Comparison of ENCODE assay signal across 8 cellular contexts in genomic region chr4:17810260-17811077, GRCh38. TPM values are rescaled to one million over a fixed set of nuclear protein-coding genes. Genes with fewer than 3 reads are reported as not detected.
DNase-seq lines count a peak whose midpoint lies in the region; ATAC-seq and TF ChIP-seq lines count a peak whose summit lies in the region.

Gene DCAF16, minus strand, starts transcription at chr4:17810757. Its CDS starts 6,616 bp downstream, at chr4:17804141.
Gene NCAPG, plus strand, starts transcription at chr4:17810979. Its CDS starts 99 bp downstream, at chr4:17811078.

- no peaks in the 10 kb centered on the region for H3K27me3 ChIP-seq in H9 (ENCODE audit: insufficient read depth, low read length)
- no peaks in the 10 kb centered on the region for H3K27me3 ChIP-seq in MG63

- H2BK5ac ChIP-seq in H9 (ENCODE audit: insufficient read length, low read length) = no peak within 1 kb of the TSS

- peak; percentile 99 for DNase-seq in ELR (ENCODE audit: low read depth)
- peak; percentile 99 for DNase-seq in H9
- DNase-seq in MG63 = peak; percentile 96
- DNase-seq in SHP77 treated with DMSO at 0.1 percent for 48 hours (lab: John Stamatoyannopoulos, UW) = peak; percentile 76
- DNase-seq in activated effector memory CD4-positive, alpha-beta T cell treated with anti-CD3 and anti-CD28 coated beads, Interleukin-2, amount 50 U/mL, for 16 hours = peak; percentile 100
- peak; percentile 100 for DNase-seq in fibroblast of pulmonary artery (ENCODE audit: low read depth)
- peak; percentile 100 for DNase-seq in natural killer cell treated with Interleukin-12 subunit alpha and Interleukin-12 subunit beta and Interleukin-15 and Interleukin-18, amount 100 ng/mL, for 72 hours (ENCODE audit: low spot score)
- peak; percentile 99 for DNase-seq in stimulated activated naive CD8-positive, alpha-beta T cell treated with anti-CD3 and anti-CD28 coated beads, Interleukin-15, Interleukin-2, amounts not matched to agents 100 U/mL and 50 U/mL, for 24 hours

- H3K18ac ChIP-seq in H9 (ENCODE audit: insufficient read length, low read depth, low read length) = peak within 1 kb of the TSS; percentile 87

- H3K56ac ChIP-seq in H9 (ENCODE audit: insufficient read length, low read depth, low read length) = no peak within 1 kb of the TSS

- H4K5ac ChIP-seq in H9 (ENCODE audit: insufficient read length, low read depth, low read length) = peak within 1 kb of the TSS; percentile 18

- peak within 1 kb of the TSS; percentile 99 to 100 (median 99) for H3K27ac Mint-ChIP-seq in H9
- H3K27ac Mint-ChIP-seq in natural killer cell treated with Interleukin-12 subunit alpha and Interleukin-12 subunit beta and Interleukin-15 and Interleukin-18, amount 100 ng/mL, for 72 hours = peak within 1 kb of the TSS; percentile 94 to 95

- H2AFZ ChIP-seq in H9 (ENCODE audit: low read length) = no peak within 1 kb of the TSS

- no peak within 1 kb of the TSS for H2BK12ac ChIP-seq in H9 (ENCODE audit: insufficient read length, low read depth, low read length)

- no peak within 1 kb of the TSS for H3K23ac ChIP-seq in H9 (ENCODE audit: insufficient read length, low read depth, low read length)

- peak within 1 kb of the TSS; percentile 99 for H3K9ac ChIP-seq in H9 (ENCODE audit: extremely low read depth, insufficient read length, low read length)

- no peak within 1 kb of the TSS; the same call in 1 of the 2 replicates for H3K4ac ChIP-seq in H9 (ENCODE audit: low read depth, low read length)

- H3K4me1 Mint-ChIP-seq in H9 = peaks cover 35 to 39% of the 10 kb centered on the region in 2 experiments
- H3K4me1 Mint-ChIP-seq in natural killer cell treated with Interleukin-12 subunit alpha and Interleukin-12 subunit beta and Interleukin-15 and Interleukin-18, amount 100 ng/mL, for 72 hours (ENCODE audit: low read depth in 2 of 2) = peaks cover 38 to 51% of the 10 kb centered on the region in 2 donors

- peaks cover 3% of the 10 kb centered on the region for H3K23me2 ChIP-seq in H9 (ENCODE audit: insufficient read length, low read depth, low read length, poor library complexity, severe bottlenecking)

- no peak within 1 kb of the TSS for H2BK120ac ChIP-seq in H9 (ENCODE audit: low read depth, low read length, poor library complexity, severe bottlenecking)

- H3K4me1 ChIP-seq in H9 (ENCODE audit: insufficient read depth, low read length) = peaks cover 2% of the 10 kb centered on the region; the same call in 1 of the 2 replicates

- H3K4me3 ChIP-seq in MG63 (peak within 1 kb of the TSS; percentile 94), fibroblast of pulmonary artery (replicated peaks; ENCODE audit: low read depth, low read length) (peak within 1 kb of the TSS; percentile 88)

- peak within 1 kb of the TSS; percentile 68 for H3K27ac ChIP-seq in H9 (ENCODE audit: insufficient read length, low read depth, low read length)

- H3K4me3 Mint-ChIP-seq in H9 = peak within 1 kb of the TSS; percentile 98 to 100
- peak within 1 kb of the TSS; percentile 97 for H3K4me3 Mint-ChIP-seq in natural killer cell treated with Interleukin-12 subunit alpha and Interleukin-12 subunit beta and Interleukin-15 and Interleukin-18, amount 100 ng/mL, for 72 hours

- no peak for TF ChIP-seq CTCF in H9 (conservative IDR thresholded peaks at IDR 0.05)
- no peak for TF ChIP-seq CTCF in fibroblast of pulmonary artery (IDR thresholded peaks at IDR 0.05; ENCODE audit: low read length, missing control alignments)

- peaks cover 5% of the 10 kb centered on the region for H3K79me1 ChIP-seq in H9 (ENCODE audit: insufficient read depth, low read depth, low read length, poor library complexity, severe bottlenecking)

- no CpG with 5 or more reads among the region's 69 CpGs for WGBS in H9 (ENCODE audit: extremely low coverage, insufficient read length, low lambda C conversion rate)

- no peak within 1 kb of the TSS for H3T11ph ChIP-seq in H9 (ENCODE audit: low read length)

- peak within 1 kb of the TSS; percentile 97 for H3K14ac ChIP-seq in H9 (ENCODE audit: insufficient read depth, low read length)

- H4K20me1 ChIP-seq in H9 (ENCODE audit: control insufficient read depth, insufficient read depth, insufficient read length) = no peaks in the 10 kb centered on the region

- no peak within 1 kb of the TSS for H2BK15ac ChIP-seq in H9 (ENCODE audit: low read depth, low read length)

- peak within 1 kb of the TSS; percentile 98 for H3K4me2 ChIP-seq in H9 (ENCODE audit: insufficient read depth, insufficient read length, low read length)

- H3K9me3 ChIP-seq in H9 (ENCODE audit: control insufficient read depth, low read depth, low read length) (no peaks in the 10 kb centered on the region), MG63 (no peaks in the 10 kb centered on the region)

- H4K91ac ChIP-seq in H9 (ENCODE audit: insufficient read length, low read depth, low read length) = no peak within 1 kb of the TSS

- H2AK5ac ChIP-seq in H9 (ENCODE audit: insufficient read length, low read length) = no peak within 1 kb of the TSS

- H2BK20ac ChIP-seq in H9 (ENCODE audit: low read depth, low read length, poor library complexity, severe bottlenecking) = no peak within 1 kb of the TSS

- no peak within 1 kb of the TSS for H4K8ac ChIP-seq in H9 (replicated peaks; ENCODE audit: insufficient read length, low read depth, low read length)

- H3K9me3 Mint-ChIP-seq in H9 = peaks cover 0 to 6% of the 10 kb centered on the region in 2 experiments; a peak in 1 of 5 replicates
- no peaks in the 10 kb centered on the region for H3K9me3 Mint-ChIP-seq in natural killer cell treated with Interleukin-12 subunit alpha and Interleukin-12 subunit beta and Interleukin-15 and Interleukin-18, amount 100 ng/mL, for 72 hours

- no peaks in the 10 kb centered on the region for H3K27me3 Mint-ChIP-seq in H9 (ENCODE audit: low read depth)
- no peaks in the 10 kb centered on the region for H3K27me3 Mint-ChIP-seq in natural killer cell treated with Interleukin-12 subunit alpha and Interleukin-12 subunit beta and Interleukin-15 and Interleukin-18, amount 100 ng/mL, for 72 hours

- ATAC-seq in natural killer cell treated with Interleukin-12 subunit alpha and Interleukin-12 subunit beta and Interleukin-15 and Interleukin-18, amount 100 ng/mL, for 72 hours = peak; percentile 97 to 98
- ATAC-seq in stimulated activated naive CD8-positive, alpha-beta T cell treated with anti-CD3 and anti-CD28 coated beads, Interleukin-15, Interleukin-2, amounts not matched to agents 100 U/mL and 50 U/mL, for 24 hours = peak; percentile 92

- H3K36me3 Mint-ChIP-seq in H9 (ENCODE audit: insufficient read depth in 1 of 3, low read depth in 3 of 3) = peaks cover 25 to 63% (median 30%) of the 10 kb centered on the region in 3 experiments; a peak in 6 of 7 replicates
- H3K36me3 Mint-ChIP-seq in natural killer cell treated with Interleukin-12 subunit alpha and Interleukin-12 subunit beta and Interleukin-15 and Interleukin-18, amount 100 ng/mL, for 72 hours = peaks cover 15% of the 10 kb centered on the region

- peaks cover 47% of the 10 kb centered on the region for H3K36me3 ChIP-seq in MG63

- H3K79me2 ChIP-seq in H9 (ENCODE audit: insufficient read depth, low read length) = peaks cover 38% of the 10 kb centered on the region; the same call in 1 of the 2 replicates

RNA-seq across cellular contexts. Expression of gene DCAF16, which starts in this region (rescaled TPM):
- total RNA-seq in H9 (2021) = 46.2 and 51.1 TPM in 2 replicates
- total RNA-seq in MG63 (2014; rRNA removed; shearing (Covaris generic); ENCODE audit: low replicate concordance) = 10.8 and 17.7 TPM in 2 replicates
- total RNA-seq in natural killer cell treated with Interleukin-12 subunit alpha and Interleukin-12 subunit beta and Interleukin-15 and Interleukin-18, amount 100 ng/mL, for 72 hours = 10 to 100 TPM; 34.2 to 45.5 TPM

RNA-seq across cellular contexts. Expression of gene NCAPG, which starts in this region (rescaled TPM):
- total RNA-seq in H9 (2021) = 42.3 and 48.8 TPM in 2 replicates
- total RNA-seq in MG63 (2014; rRNA removed; shearing (Covaris generic); ENCODE audit: low replicate concordance) = 28.2 and 75.4 TPM in 2 replicates
- total RNA-seq in natural killer cell treated with Interleukin-12 subunit alpha and Interleukin-12 subunit beta and Interleukin-15 and Interleukin-18, amount 100 ng/mL, for 72 hours = 10 to 100 TPM; 32.6 to 55.3 TPM

Comparison
In these comparisons a context has a peak if more than half of its experiments do, and no peak if none do; other contexts are left out.
1. Peak in every context shown above with its lines: DNase-seq, ATAC-seq, H3K4me3 ChIP-seq and H3K27ac ChIP-seq.